ENCODE assay signal across 1 cellular context in the genomic region with DNA sequence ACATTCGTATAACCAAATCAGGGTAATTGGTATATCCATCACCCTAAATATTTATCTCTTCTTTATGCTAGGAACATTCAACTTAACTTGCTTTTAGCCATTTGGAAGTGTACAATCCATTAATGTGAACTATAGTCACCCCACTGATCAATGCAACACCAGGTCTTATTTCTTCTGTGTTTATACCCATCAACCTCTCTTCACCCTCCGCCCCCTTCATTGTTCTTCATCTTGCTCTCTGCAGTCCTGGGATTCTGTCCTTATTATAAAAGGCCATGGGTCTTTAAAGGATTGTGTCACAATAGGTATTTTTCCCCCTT.
TF ChIP-seq lines count a peak whose summit lies in the region.

No MANE protein-coding gene starts in this region.

TF ChIP-seq in H1, 55 proteins besides CTCF, POLR2A, EP300 and RAD21:
- no peak for TF ChIP-seq CEBPB (IDR thresholded peaks at IDR 0.05; ENCODE audit: low read depth, low read length)
- no peak for TF ChIP-seq BACH1 (IDR thresholded peaks at IDR 0.05; ENCODE audit: low read length)
- no peak for TF ChIP-seq EZH2 (IDR thresholded peaks at IDR 0.05; ENCODE audit: low read depth, low read length, severe bottlenecking)
